9 cellular contexts compared by ENCODE assay signal in the genomic region with DNA sequence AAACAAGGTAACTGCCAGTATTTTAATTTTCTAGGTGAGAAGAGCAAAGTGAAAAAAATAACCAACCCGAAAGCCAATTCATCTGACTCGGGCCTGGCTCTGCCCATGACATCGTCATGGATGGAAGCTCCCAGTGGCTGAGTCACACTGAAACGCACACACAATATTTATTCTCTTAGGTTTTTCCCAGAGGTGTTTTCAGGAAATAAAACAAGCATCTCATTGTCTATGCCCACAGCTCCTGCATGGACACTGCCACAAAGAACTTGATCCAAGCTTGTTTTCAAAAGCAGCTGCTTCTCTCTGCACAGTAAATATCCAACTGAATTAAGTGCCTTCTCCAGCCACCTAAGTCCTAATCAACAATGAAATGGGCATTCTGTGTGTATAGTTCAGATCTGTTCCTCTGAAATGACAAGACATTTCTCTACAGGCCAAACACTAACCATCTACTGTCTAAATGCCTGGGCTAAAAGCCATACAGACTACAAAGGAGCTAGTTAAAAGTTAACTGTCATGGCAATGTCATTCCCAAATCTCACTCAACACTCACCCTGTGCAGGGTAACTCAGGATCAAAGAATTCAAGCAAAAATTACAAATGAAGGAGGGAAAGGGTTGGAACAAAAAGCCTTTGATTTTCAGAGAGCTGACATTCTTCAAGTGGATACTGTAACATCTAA.
DNase-seq lines count a peak whose midpoint lies in the region; ATAC-seq and TF ChIP-seq lines count a peak whose summit lies in the region.
"Had no signal": no experiment of that assay in that cellular context is flagged by ENCODE, and none has a peak within 500 bp of the region (broad histone marks: within the 10 kb centered on the region; RNA-seq: fewer than 3 reads in every experiment).

No MANE protein-coding gene starts in this region.

- peak overlapping the region; percentile 59 for H3K4me2 ChIP-seq in skeletal muscle satellite cell (ENCODE audit: low read length)

- no peaks in the 10 kb centered on the region for H3K9me3 Mint-ChIP-seq in activated naive CD4-positive, alpha-beta T cell treated with anti-CD3 and anti-CD28 coated beads for 36 hours

- peaks cover 15% of the 10 kb centered on the region for H3K36me3 ChIP-seq in skeletal muscle satellite cell (ENCODE audit: insufficient read depth, low read length)

- no peaks in the 10 kb centered on the region for H3K27me3 Mint-ChIP-seq in activated naive CD4-positive, alpha-beta T cell treated with anti-CD3 and anti-CD28 coated beads for 36 hours (ENCODE audit: low read depth)

- CTCF ChIA-PET in activated naive CD4-positive, alpha-beta T cell treated with anti-CD3 and anti-CD28 coated beads for 36 hours (lab: Charles Lee) = interaction anchor here (0.6 kb wide), 2 partner anchors 153 to 421 kb away, joined by 3 read pairs; no protein-coding TSS in a partner anchor

- ATAC-seq in GM21619 (IDR thresholded peaks at IDR 0.05; ENCODE audit: unreplicated experiment) = peak; percentile 62
- ATAC-seq in stimulated activated naive CD8-positive, alpha-beta T cell treated with anti-CD3 and anti-CD28 coated beads, Interleukin-15, Interleukin-2, amounts not matched to agents 100 U/mL and 50 U/mL, for 24 hours = no peak

- H3K9ac ChIP-seq in skeletal muscle satellite cell (ENCODE audit: low read depth, low read length) = peak overlapping the region; percentile 28

- H3K36me3 Mint-ChIP-seq in activated naive CD4-positive, alpha-beta T cell treated with anti-CD3 and anti-CD28 coated beads for 36 hours (ENCODE audit: low read depth) = no peaks in the 10 kb centered on the region

- H3K9me3 ChIP-seq in skeletal muscle satellite cell (replicated peaks; ENCODE audit: low read length) = no peaks in the 10 kb centered on the region

- H3K27me3 ChIP-seq in skeletal muscle satellite cell (ENCODE audit: control insufficient read depth, insufficient read depth, low read length) = no peaks in the 10 kb centered on the region

- H3K4me3 ChIP-seq in foreskin fibroblast (ENCODE audit: low read depth in 1 of 2, low read length in 2 of 2) = no peak overlapping the region
- H3K4me3 ChIP-seq in skeletal muscle satellite cell (ENCODE audit: low read length) = no peak overlapping the region

- no peak overlapping the region for H3K4me3 Mint-ChIP-seq in activated naive CD4-positive, alpha-beta T cell treated with anti-CD3 and anti-CD28 coated beads for 36 hours

- DNase-seq in NCI-H526 (lab: John Stamatoyannopoulos, UW) (peak; percentile 88 to 92), foreskin fibroblast (peak; percentile 28 to 71), occipital lobe (lab: John Stamatoyannopoulos, UW) (no peak), amniotic stem cell (lab: John Stamatoyannopoulos, UW) (no peak)
- no peak for DNase-seq in stimulated activated naive CD8-positive, alpha-beta T cell treated with anti-CD3 and anti-CD28 coated beads, Interleukin-15, Interleukin-2, amounts not matched to agents 100 U/mL and 50 U/mL, for 24 hours
- DNase-seq in activated naive CD4-positive, alpha-beta T cell treated with anti-CD3 and anti-CD28 coated beads for 36 hours = no peak
- DNase-seq: activated CD8-positive, alpha-beta memory T cell treated with anti-CD3 and anti-CD28 coated beads, Interleukin-2, amount 50 U/mL, for 4 hours had no signal

- no peak overlapping the region for H3K27ac Mint-ChIP-seq in activated naive CD4-positive, alpha-beta T cell treated with anti-CD3 and anti-CD28 coated beads for 36 hours

- TF ChIP-seq CTCF in foreskin fibroblast (IDR thresholded peaks at IDR 0.05; ENCODE audit: low read depth, low read length) = no peak

- intact Hi-C loops in activated naive CD4-positive, alpha-beta T cell treated with anti-CD3 and anti-CD28 coated beads for 36 hours (cut with micrococcal nuclease) = no loop called here

- H3K4me1 ChIP-seq in skeletal muscle satellite cell (ENCODE audit: control insufficient read depth, insufficient read depth, low read length) = peaks cover 43% of the 10 kb centered on the region

- H3K4me1 Mint-ChIP-seq in activated naive CD4-positive, alpha-beta T cell treated with anti-CD3 and anti-CD28 coated beads for 36 hours (ENCODE audit: low read depth) = no peaks in the 10 kb centered on the region

Comparison
In these comparisons a context has a peak if more than half of its experiments do, and no peak if none do; other contexts are left out.
1. DNase-seq: peak in NCI-H526 (2 of 2) and foreskin fibroblast (2 of 2); none in occipital lobe (single experiment), stimulated activated naive CD8-positive, alpha-beta T cell treated with anti-CD3 and anti-CD28 coated beads, Interleukin-15, Interleukin-2, amounts not matched to agents 100 U/mL and 50 U/mL, for 24 hours (single experiment), amniotic stem cell (single experiment) and activated naive CD4-positive, alpha-beta T cell treated with anti-CD3 and anti-CD28 coated beads for 36 hours (single experiment).